ENCODE assay signal across 2 cellular contexts in genomic region chr17:58690033-58690432, GRCh38. TPM values are rescaled to one million over a fixed set of nuclear protein-coding genes. Genes with fewer than 3 reads are reported as not detected.
"Had no signal": no experiment of that assay in that cellular context is flagged by ENCODE, and none has a peak within 500 bp of the region (broad histone marks: within the 10 kb centered on the region; RNA-seq: fewer than 3 reads in every experiment).

No MANE protein-coding gene starts in this region.

RNA-seq across cellular contexts. Expression of gene TEX14, which starts 1.8 kb away (rescaled TPM):
- total RNA-seq: ascending aorta, bronchial epithelial cell had no signal
